In genomic region chr9:5338992-5339981, GRCh38 we compare ENCODE assay signal across 9 cellular contexts. TPM values are rescaled to one million over a fixed set of nuclear protein-coding genes. Genes with fewer than 3 reads are reported as not detected.
DNase-seq lines count a peak whose midpoint lies in the region; ATAC-seq and TF ChIP-seq lines count a peak whose summit lies in the region.
"Not testable (repeated sequence)": the region's sequence is repeated elsewhere in the genome, so short reads cannot be mapped to it uniquely, and the experiment has no call there.
"Had no signal": no experiment of that assay in that cellular context is flagged by ENCODE, and none has a peak within 500 bp of the region (broad histone marks: within the 10 kb centered on the region; RNA-seq: fewer than 3 reads in every experiment).

A gene with protein sequence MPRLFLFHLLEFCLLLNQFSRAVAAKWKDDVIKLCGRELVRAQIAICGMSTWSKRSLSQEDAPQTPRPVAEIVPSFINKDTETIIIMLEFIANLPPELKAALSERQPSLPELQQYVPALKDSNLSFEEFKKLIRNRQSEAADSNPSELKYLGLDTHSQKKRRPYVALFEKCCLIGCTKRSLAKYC (minus strand): TSS chr9:5339876. CDS start chr9:5339746, 130 bp downstream.

- intact Hi-C loops in natural killer cell (cut with micrococcal nuclease), result not testable (repeated sequence)

- not testable (repeated sequence) for H3K36me3 ChIP-seq in H7 (replicated peaks; ENCODE audit: control insufficient read depth, insufficient read depth, low read length); Peyer's patch; thoracic aorta

- not testable (repeated sequence) for H3K4me3 ChIP-seq in H7 (ENCODE audit: insufficient read depth, low read depth, low read length)
- peak within 1 kb of the TSS in 1 of 4 donors; percentile 23 for H3K4me3 ChIP-seq in Peyer's patch
- H3K4me3 ChIP-seq in thoracic aorta, result peak within 1 kb of the TSS; percentile 56

- TF ChIP-seq POLR2A in Peyer's patch (IDR thresholded peaks at IDR 0.05), result not testable (repeated sequence)

- not testable (repeated sequence) for H3K4me1 ChIP-seq in Peyer's patch; foreskin keratinocyte; thoracic aorta (ENCODE audit: control insufficient read depth in 1 of 2, low read depth in 2 of 2)

- peaks cover 14 to 15% of the 10 kb centered on the region in 2 donors for H3K4me1 Mint-ChIP-seq in natural killer cell

- H3K27ac ChIP-seq in Peyer's patch, foreskin keratinocyte, thoracic aorta: not testable (repeated sequence)

- H3K9me3 ChIP-seq in Peyer's patch, thoracic aorta: not testable (repeated sequence)

- peak; percentile 94 for ATAC-seq in GM18861 (IDR thresholded peaks at IDR 0.05; ENCODE audit: unreplicated experiment)
- ATAC-seq in HG03432 (IDR thresholded peaks at IDR 0.05; ENCODE audit: unreplicated experiment), result peak; percentile 100
- peak; percentile 100 for ATAC-seq in foreskin keratinocyte
- peak; percentile 96 to 99 (median 98) for ATAC-seq in natural killer cell
- ATAC-seq in thoracic aorta (ENCODE audit: insufficient number of reproducible peaks, low FRiP score, low read depth), result peak; percentile 69

- peak within 1 kb of the TSS; percentile 27 to 65 for H3K27ac Mint-ChIP-seq in natural killer cell

- H3K27me3 ChIP-seq in H7 (ENCODE audit: control insufficient read depth, insufficient read depth, low read length); Peyer's patch; foreskin keratinocyte; thoracic aorta (replicated peaks; ENCODE audit: insufficient read depth): not testable (repeated sequence)

- TF ChIP-seq CTCF in Peyer's patch (IDR thresholded peaks at IDR 0.05); foreskin keratinocyte (conservative IDR thresholded peaks at IDR 0.05); natural killer cell (IDR thresholded peaks at IDR 0.05); thoracic aorta (IDR thresholded peaks at IDR 0.05): not testable (repeated sequence)

- H3K9me3 Mint-ChIP-seq in natural killer cell, result not testable (repeated sequence)

- peak; percentile 13 for DNase-seq in H7
- DNase-seq in Peyer's patch, result peak in 2 of 3 donors; percentile 22 to 55
- peak; percentile 67 for DNase-seq in activated effector memory CD4-positive, alpha-beta T cell treated with anti-CD3 and anti-CD28 coated beads, Interleukin-2, amount 50 U/mL, for 16 hours
- DNase-seq in foreskin keratinocyte, result peak in 1 of 2 donors; percentile 6
- DNase-seq in natural killer cell; thoracic aorta (ENCODE audit: low spot score): not testable (repeated sequence)

- H3K27me3 Mint-ChIP-seq in natural killer cell (ENCODE audit: low read depth in 2 of 2), result not testable (repeated sequence)

- H3K36me3 Mint-ChIP-seq in natural killer cell, result not testable (repeated sequence)

- H3K4me3 Mint-ChIP-seq in natural killer cell, result peak within 1 kb of the TSS; percentile 77

RNA-seq across cellular contexts. Expression of the gene that starts here (rescaled TPM):
- 0.30 and 0.42 TPM in 2 replicates for total RNA-seq in H7 (2014; rRNA removed; shearing (Covaris generic))
- total RNA-seq in Peyer's patch (not detected), foreskin keratinocyte (0.18 TPM in 1 of 2 replicates, not detected in the other), natural killer cell (1 to 10 TPM in 2 of 3 donors, under 1 TPM in 1; 0.43 to 1.9 (median 1.5) TPM), thoracic aorta (not detected)
- polyA plus RNA-seq in foreskin keratinocyte, result 0.09 and 0.18 TPM in 2 replicates
- polyA plus RNA-seq: liver had no signal

Comparison
In these comparisons a context has a peak if more than half of its experiments do, and no peak if none do; other contexts are left out.
1. Peak in DNase-seq in H7; RNA of the gene not detected or under 1 TPM.
2. Peak in DNase-seq in Peyer's patch; RNA of the gene not detected or under 1 TPM.
3. Peak in ATAC-seq in foreskin keratinocyte; RNA of the gene not detected or under 1 TPM.
4. Peak in ATAC-seq and H3K4me3 ChIP-seq in thoracic aorta; RNA of the gene not detected or under 1 TPM.